In the genomic region with DNA sequence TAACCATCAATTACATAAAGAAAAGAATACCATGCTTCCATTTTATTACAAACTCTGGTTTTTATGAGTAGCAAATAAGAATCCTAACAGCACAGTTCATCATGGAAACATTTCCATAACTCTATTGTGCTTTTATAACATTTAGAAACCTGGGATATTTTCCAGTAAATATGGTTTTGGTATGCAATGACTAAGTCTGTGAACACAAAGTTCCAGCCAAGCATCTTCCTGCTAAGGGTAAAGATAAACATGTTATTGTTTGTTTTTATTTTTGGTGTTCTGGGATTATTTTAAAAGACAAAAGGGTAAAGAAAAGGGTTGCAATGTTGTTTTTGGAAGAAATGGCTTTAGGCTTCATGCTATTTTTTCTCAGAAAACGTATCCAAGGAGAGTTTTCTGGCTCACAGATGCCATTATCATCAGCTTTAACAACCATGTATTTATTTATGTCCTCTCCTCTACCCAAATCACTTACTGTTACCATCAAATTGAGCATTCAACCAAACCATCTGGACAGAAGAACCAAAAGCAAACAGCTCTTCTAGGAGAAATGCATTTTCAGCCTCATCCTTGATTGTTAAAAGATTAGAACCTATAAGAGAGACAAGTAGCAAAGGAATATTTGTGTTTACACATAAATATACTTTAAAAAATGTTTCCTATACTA, we compare ENCODE assay signal across 12 cellular contexts. TPM values are rescaled to one million over a fixed set of nuclear protein-coding genes. Genes with fewer than 3 reads are reported as not detected.
DNase-seq lines count a peak whose midpoint lies in the region; ATAC-seq and TF ChIP-seq lines count a peak whose summit lies in the region.
"Had no signal": no experiment of that assay in that cellular context is flagged by ENCODE, and none has a peak within 500 bp of the region (broad histone marks: within the 10 kb centered on the region; RNA-seq: fewer than 3 reads in every experiment).

No MANE protein-coding gene starts in this region.

- H2AFZ ChIP-seq in OCI-LY7 (ENCODE audit: low read length), result no peak overlapping the region

- POLR2A ChIA-PET in OCI-LY7 (lab: Charles Lee), result interaction anchor here (1.5 kb wide), 1 partner anchor 39 kb away, joined by 3 read pairs; no protein-coding TSS in a partner anchor

- no peaks in the 10 kb centered on the region for H3K79me2 ChIP-seq in OCI-LY7 (ENCODE audit: insufficient read depth, low read depth, low read length)

- intact Hi-C loops in OCI-LY7 (cut with micrococcal nuclease; ENCODE audit: unreplicated experiment), result no loop called here

- no peak for ATAC-seq in HG03521 (IDR thresholded peaks at IDR 0.05; ENCODE audit: unreplicated experiment)

- H3K9me3 Mint-ChIP-seq in HFFc6, result no peaks in the 10 kb centered on the region
- H3K9me3 Mint-ChIP-seq in glutamatergic neuron (ENCODE audit: unreplicated experiment), result no peaks in the 10 kb centered on the region
- H3K9me3 Mint-ChIP-seq: activated T-helper 1 cell treated with anti-CD3 and anti-CD28 coated beads, Interleukin-12 subunit alpha, Interleukin-12 subunit beta, Interleukin-2, Interleukin-4 antibody, amounts not matched to agents 30 ng/mL and 10 ng/mL and 1 ng/mL, durations not matched to agents 14 hours and 24 hours and 36 hours had no signal

- 0 out of 2 replicates have a peak overlapping the region, but pooled peaks have one; percentile 30 for H3K27ac ChIP-seq in SJSA1
- no peak overlapping the region for H3K27ac ChIP-seq in OCI-LY7 (ENCODE audit: low read depth, low read length, poor library complexity, severe bottlenecking)
- H3K27ac ChIP-seq: WERI-Rb-1 had no signal

- peak overlapping the region; percentile 36 for H3K9ac ChIP-seq in skeletal muscle satellite cell (ENCODE audit: low read depth, low read length)

- BruUV-seq in OCI-LY7 (replicated peaks; lab: Mats Ljungman, UMichigan), result no TSS peak

- H3K4me3 Mint-ChIP-seq in HFFc6 (no peak overlapping the region), glutamatergic neuron (ENCODE audit: unreplicated experiment) (no peak overlapping the region)
- H3K4me3 Mint-ChIP-seq: activated T-helper 1 cell treated with anti-CD3 and anti-CD28 coated beads, Interleukin-12 subunit alpha, Interleukin-12 subunit beta, Interleukin-2, Interleukin-4 antibody, amounts not matched to agents 30 ng/mL and 10 ng/mL and 1 ng/mL, durations not matched to agents 14 hours and 24 hours and 36 hours had no signal

- TF ChIP-seq CTCF in HFFc6 (IDR thresholded peaks at IDR 0.05), result no peak
- no peak for TF ChIP-seq CTCF in OCI-LY7 (conservative IDR thresholded peaks at IDR 0.05; ENCODE audit: low read length)
- TF ChIP-seq CTCF in glutamatergic neuron (IDR thresholded peaks at IDR 0.05; ENCODE audit: partially characterized antibody, unreplicated experiment), result no peak

- H3K4me1 ChIP-seq in SJSA1 (replicated peaks), result peaks cover 21% of the 10 kb centered on the region
- peaks cover 43% of the 10 kb centered on the region for H3K4me1 ChIP-seq in skeletal muscle satellite cell (ENCODE audit: control insufficient read depth, insufficient read depth, low read length)
- no peaks in the 10 kb centered on the region for H3K4me1 ChIP-seq in OCI-LY7 (ENCODE audit: insufficient read depth, low read length, poor library complexity, severe bottlenecking)

- H4K20me1 ChIP-seq in OCI-LY7 (ENCODE audit: insufficient read depth, low read length), result no peaks in the 10 kb centered on the region

- H3K36me3 Mint-ChIP-seq in HFFc6 (ENCODE audit: low read depth) (no peaks in the 10 kb centered on the region), glutamatergic neuron (ENCODE audit: unreplicated experiment) (no peaks in the 10 kb centered on the region)

- CTCF ChIA-PET in OCI-LY7 (lab: Charles Lee; ENCODE audit: unreplicated experiment), result no interaction called here

- DNase-seq in HFFc6, result peak; percentile 48
- DNase-seq in SJSA1 (ENCODE audit: low read depth in 1 of 2, low spot score in 2 of 2), result peak in 1 of 2 experiments; percentile 67
- DNase-seq in fibroblast of gingiva (ENCODE audit: low read depth), result peak; percentile 96
- DNase-seq in DMS114 treated with DMSO at 0.1 percent for 48 hours (lab: John Stamatoyannopoulos, UW; ENCODE audit: unreplicated experiment), result no peak
- no peak for DNase-seq in OCI-LY7 (ENCODE audit: low spot score)
- DNase-seq in glutamatergic neuron, result no peak
- DNase-seq: NCI-H1417 treated with DMSO at 0.1 percent for 48 hours, RPMI8226, WERI-Rb-1 had no signal

- no peaks in the 10 kb centered on the region for H3K9me3 ChIP-seq in SJSA1 (replicated peaks)
- no peaks in the 10 kb centered on the region for H3K9me3 ChIP-seq in skeletal muscle satellite cell (replicated peaks; ENCODE audit: low read length)
- no peaks in the 10 kb centered on the region for H3K9me3 ChIP-seq in OCI-LY7 (ENCODE audit: low read length)

- H3K27me3 Mint-ChIP-seq in HFFc6 (ENCODE audit: insufficient read depth), result no peaks in the 10 kb centered on the region
- no peaks in the 10 kb centered on the region for H3K27me3 Mint-ChIP-seq in glutamatergic neuron (ENCODE audit: unreplicated experiment)

- peaks cover 11% of the 10 kb centered on the region for H3K4me1 Mint-ChIP-seq in HFFc6 (ENCODE audit: low read depth)
- H3K4me1 Mint-ChIP-seq in glutamatergic neuron (ENCODE audit: low read depth, unreplicated experiment), result peaks cover 5% of the 10 kb centered on the region

- no peaks in the 10 kb centered on the region for H3K9me2 ChIP-seq in OCI-LY7 (ENCODE audit: insufficient read depth, low read length)

- H3K36me3 ChIP-seq in SJSA1, result no peaks in the 10 kb centered on the region
- H3K36me3 ChIP-seq in skeletal muscle satellite cell (ENCODE audit: insufficient read depth, low read length), result no peaks in the 10 kb centered on the region
- H3K36me3 ChIP-seq in OCI-LY7 (ENCODE audit: insufficient read depth, low read length), result no peaks in the 10 kb centered on the region
- H3K36me3 ChIP-seq: WERI-Rb-1 had no signal

- H3K27me3 ChIP-seq in SJSA1 (replicated peaks), result no peaks in the 10 kb centered on the region
- no peaks in the 10 kb centered on the region for H3K27me3 ChIP-seq in skeletal muscle satellite cell (ENCODE audit: control insufficient read depth, insufficient read depth, low read length)

- H3K4me2 ChIP-seq in skeletal muscle satellite cell (ENCODE audit: low read length) (peak overlapping the region; percentile 49), OCI-LY7 (ENCODE audit: low read length) (no peak overlapping the region)

- H3K27ac Mint-ChIP-seq in HFFc6, result peak overlapping the region; percentile 50
- no peak overlapping the region for H3K27ac Mint-ChIP-seq in glutamatergic neuron (ENCODE audit: unreplicated experiment)
- H3K27ac Mint-ChIP-seq: activated T-helper 1 cell treated with anti-CD3 and anti-CD28 coated beads, Interleukin-12 subunit alpha, Interleukin-12 subunit beta, Interleukin-2, Interleukin-4 antibody, amounts not matched to agents 30 ng/mL and 10 ng/mL and 1 ng/mL, durations not matched to agents 14 hours and 24 hours and 36 hours had no signal

- H3K4me3 ChIP-seq in SJSA1, result no peak overlapping the region
- no peak overlapping the region for H3K4me3 ChIP-seq in skeletal muscle satellite cell (ENCODE audit: low read length)
- no peak overlapping the region for H3K4me3 ChIP-seq in OCI-LY7 (ENCODE audit: low read depth, low read length, poor library complexity, severe bottlenecking)

RNA-seq across cellular contexts. Expression of gene LY75, which starts 41.9 kb away (rescaled TPM):
- total RNA-seq in HFFc6 (2021; fragmentation: NEBNext Ultra II Directional; extraction: Animal tissue kit (Norgen Biotek cat#: 25700)), result not detected
- total RNA-seq in SJSA1 (2014; rRNA removed; shearing (Covaris generic)), result not detected in 2 replicates
- 0.51 TPM in 1 of 2 replicates, not detected in the other for total RNA-seq in skeletal muscle satellite cell (2012; rRNA removed)
- total RNA-seq in OCI-LY7 (2014; rRNA removed; shearing (Covaris generic)), result not detected in 2 replicates
- total RNA-seq in OCI-LY7 (2022) (not detected in 2 replicates), glutamatergic neuron (ENCODE audit: unreplicated experiment) (0.42 TPM)

Comparison
In these comparisons a context has a peak if more than half of its experiments do, and no peak if none do; other contexts are left out.
1. DNase-seq: peak in HFFc6 (single experiment) and fibroblast of gingiva (single experiment); none in DMS114 treated with DMSO at 0.1 percent for 48 hours (single experiment), OCI-LY7 (single experiment) and glutamatergic neuron (single experiment).